ENCODE assay signal across 8 cellular contexts in genomic region chr17:29929544-29930398, GRCh38. TPM values are rescaled to one million over a fixed set of nuclear protein-coding genes. Genes with fewer than 3 reads are reported as not detected.
DNase-seq lines count a peak whose midpoint lies in the region; ATAC-seq, FAIRE-seq and TF ChIP-seq lines count a peak whose summit lies in the region.

SSH2 (minus strand) TSS chr17:29930228; CDS start chr17:29930000, 228 bp downstream.

- H3K27ac ChIP-seq in A673 (ENCODE audit: low read depth, low read length, poor library complexity, severe bottlenecking): peak within 1 kb of the TSS; percentile 88

- no peak for TF ChIP-seq CTCF in A673 (conservative IDR thresholded peaks at IDR 0.05; ENCODE audit: low read depth, low read length)
- TF ChIP-seq CTCF in activated B cell treated with CpG ODN at 0.5 μM for 24 hours (IDR thresholded peaks at IDR 0.05): no peak
- peak; percentile 17 for TF ChIP-seq CTCF in bronchial epithelial cell (IDR thresholded peaks at IDR 0.05; ENCODE audit: insufficient read depth, low read length, severe bottlenecking)

- DNase-seq in A673 (ENCODE audit: low spot score) (peak; percentile 97), NCI-H345 (lab: John Stamatoyannopoulos, UW) (peak; percentile 94), activated B cell treated with CpG ODN at 0.5 μM for 24 hours (peak; percentile 86), bronchial epithelial cell (ENCODE audit: low read depth) (peak; percentile 70), iris pigment epithelial cell (ENCODE audit: low read depth) (peak; percentile 84)
- peak; percentile 86 for DNase-seq in stimulated activated CD4-positive, alpha-beta T cell treated with anti-CD3 and anti-CD28 coated beads, Interleukin-12 subunit alpha, Interleukin-12 subunit beta, amount 100 ng/mL, for 4 hours

- H3K4me1 ChIP-seq in A673 (ENCODE audit: insufficient read depth, low read length, poor library complexity, severe bottlenecking): peaks cover 31% of the 10 kb centered on the region

- no peaks in the 10 kb centered on the region for H3K9me3 ChIP-seq in A673 (ENCODE audit: low read depth, low read length, poor library complexity, severe bottlenecking)

- peaks cover 36% of the 10 kb centered on the region for H3K4me1 Mint-ChIP-seq in activated B cell treated with CpG ODN at 0.5 μM for 24 hours

- intact Hi-C loops in A673 (cut with micrococcal nuclease; ENCODE audit: unreplicated experiment): loop anchor here (2.0 to 5.0 kb wide), 4 partner anchors 93 to 347 kb away; no protein-coding TSS in a partner anchor
- intact Hi-C loops in activated B cell treated with CpG ODN at 0.5 μM for 24 hours (cut with micrococcal nuclease): loop anchor here (1.0 to 5.0 kb wide), 7 partner anchors 12 to 637 kb away; partner anchors contain the start of genes ABHD15, CORO6, GIT1 and NUFIP2

- no peak within 1 kb of the TSS for H3K4me3 Mint-ChIP-seq in activated B cell treated with CpG ODN at 0.5 μM for 24 hours

- no peaks in the 10 kb centered on the region for H3K27me3 Mint-ChIP-seq in activated B cell treated with CpG ODN at 0.5 μM for 24 hours

- no peak within 1 kb of the TSS for H3K27ac Mint-ChIP-seq in activated B cell treated with CpG ODN at 0.5 μM for 24 hours

- no TSS peak for BruUV-seq in A673 (replicated peaks; lab: Mats Ljungman, UMichigan)

- H3K27me3 ChIP-seq in A673 (replicated peaks; ENCODE audit: insufficient read depth, low read depth, low read length, poor library complexity) (no peaks in the 10 kb centered on the region), bronchial epithelial cell (ENCODE audit: control insufficient read depth, insufficient read depth, low read length) (no peaks in the 10 kb centered on the region)

- no peaks in the 10 kb centered on the region for H3K9me3 Mint-ChIP-seq in activated B cell treated with CpG ODN at 0.5 μM for 24 hours

- no peaks in the 10 kb centered on the region for H3K36me3 ChIP-seq in A673 (ENCODE audit: insufficient read depth, low read length, poor library complexity, severe bottlenecking)
- H3K36me3 ChIP-seq in bronchial epithelial cell (ENCODE audit: control insufficient read depth, insufficient read depth, low read length): no peaks in the 10 kb centered on the region

- FAIRE-seq in bronchial epithelial cell (lab: Jason Lieb, UNC): no peak

- ATAC-seq in GM18868 (IDR thresholded peaks at IDR 0.05; ENCODE audit: unreplicated experiment): peak; percentile 53
- ATAC-seq in HG03139 (IDR thresholded peaks at IDR 0.05; ENCODE audit: unreplicated experiment): peak; percentile 55
- ATAC-seq in activated B cell treated with CpG ODN at 0.5 μM for 24 hours (ENCODE audit: low read depth): peak; percentile 57

- CTCF ChIA-PET in A673 (lab: Charles Lee) (interaction anchor here (0.8 to 2.8 kb wide), 5 partner anchors 62 to 313 kb away, joined by 3 to 56 read pairs (median 20); no protein-coding TSS in a partner anchor), activated B cell treated with CpG ODN at 0.5 μM for 24 hours (lab: Charles Lee) (interaction anchor here (1.0 to 4.8 kb wide), 9 partner anchors 38 to 338 kb away, joined by 3 to 241 read pairs (median 20); partner anchors contain the start of gene ANKRD13B)

- H3K36me3 Mint-ChIP-seq in activated B cell treated with CpG ODN at 0.5 μM for 24 hours (ENCODE audit: low read depth): peaks cover 15% of the 10 kb centered on the region

- peak within 1 kb of the TSS; percentile 80 for H3K4me3 ChIP-seq in A673 (ENCODE audit: low read depth, low read length, poor library complexity, severe bottlenecking)
- peak within 1 kb of the TSS; percentile 83 for H3K4me3 ChIP-seq in bronchial epithelial cell (ENCODE audit: low read depth, low read length)

- POLR2A ChIA-PET in A673 (lab: Charles Lee; ENCODE audit: low non-redundant PET): interaction anchor here (0.6 kb wide), 1 partner anchor 62 kb away, joined by 5 read pairs; no protein-coding TSS in a partner anchor
- POLR2A ChIA-PET in activated B cell treated with CpG ODN at 0.5 μM for 24 hours (lab: Charles Lee): interaction anchor here (0.5 to 4.8 kb wide), 36 partner anchors 10 to 1268 kb away, joined by 3 to 112 read pairs (median 5); partner anchors contain the start of genes CORO6, NUFIP2 and SUPT6H

RNA-seq across cellular contexts. Expression of gene SSH2, which starts in this region (rescaled TPM):
- total RNA-seq in A673 (2021) (75.5 and 83.8 TPM in 2 replicates), activated B cell treated with CpG ODN at 0.5 μM for 24 hours (80.1 and 95.7 TPM in 2 replicates), bronchial epithelial cell (3.7 and 4.1 TPM in 2 replicates)

Comparison
In these comparisons a context has a peak if more than half of its experiments do, and no peak if none do; other contexts are left out.
1. Peak in every context shown above with its lines: DNase-seq, ATAC-seq, H3K4me3 ChIP-seq and H3K27ac ChIP-seq.
2. RNA of gene SSH2 (total RNA-seq): 80.1 to 95.7 TPM in activated B cell treated with CpG ODN at 0.5 μM for 24 hours and 75.5 to 83.8 TPM in A673; 3.7 to 4.1 TPM in bronchial epithelial cell; every median in the first group is over 10 times any median in the second.